1 cellular context compared by ENCODE assay signal in the genomic region with DNA sequence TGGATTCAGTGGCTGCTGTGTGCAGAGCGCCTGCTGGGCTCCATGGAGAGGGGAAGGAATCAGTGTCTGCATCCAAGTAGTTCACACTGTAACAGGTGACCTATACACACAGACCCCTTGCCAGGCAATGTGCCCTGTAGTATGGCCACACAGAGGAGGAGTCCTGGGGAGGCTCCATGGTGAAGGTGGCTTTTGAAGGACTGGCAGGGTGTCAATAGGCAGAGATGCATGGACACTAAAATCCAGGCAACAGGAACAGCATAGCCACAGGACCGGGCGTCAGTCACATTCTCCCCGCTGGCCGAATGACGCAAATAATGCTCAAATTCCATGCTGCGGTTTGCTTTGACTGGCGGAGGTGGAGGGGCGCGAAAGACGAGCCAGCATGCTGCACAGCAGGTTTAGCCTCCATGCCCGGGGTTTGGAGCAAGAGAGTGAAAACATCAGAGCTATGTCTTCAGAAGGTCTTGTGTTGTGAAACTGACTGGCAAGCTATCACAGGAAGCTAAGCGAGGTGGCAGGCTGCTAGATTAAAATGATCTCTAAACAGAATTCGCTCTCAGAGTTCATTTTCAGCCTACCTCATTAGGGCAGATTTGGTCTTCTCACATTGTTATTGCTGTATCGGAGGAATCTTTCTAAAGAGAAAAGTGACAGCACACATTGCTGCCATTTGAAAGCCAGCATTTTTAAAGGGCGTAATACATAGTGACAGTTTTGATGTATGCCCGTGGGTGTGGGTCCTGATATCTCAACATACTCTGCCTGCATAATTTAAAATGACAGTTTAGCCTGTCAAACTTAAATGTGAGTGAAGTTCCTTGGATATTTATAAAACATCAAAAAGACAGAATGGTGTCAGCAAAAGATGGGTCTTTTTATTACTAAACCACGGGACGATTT.
TF ChIP-seq lines count a peak whose summit lies in the region.

No MANE protein-coding gene starts in this region.

TF ChIP-seq in HepG2, 621 proteins besides CTCF, POLR2A, EP300 and RAD21 (continued from another document and continues in another):
- TF ChIP-seq, protein P1, sequence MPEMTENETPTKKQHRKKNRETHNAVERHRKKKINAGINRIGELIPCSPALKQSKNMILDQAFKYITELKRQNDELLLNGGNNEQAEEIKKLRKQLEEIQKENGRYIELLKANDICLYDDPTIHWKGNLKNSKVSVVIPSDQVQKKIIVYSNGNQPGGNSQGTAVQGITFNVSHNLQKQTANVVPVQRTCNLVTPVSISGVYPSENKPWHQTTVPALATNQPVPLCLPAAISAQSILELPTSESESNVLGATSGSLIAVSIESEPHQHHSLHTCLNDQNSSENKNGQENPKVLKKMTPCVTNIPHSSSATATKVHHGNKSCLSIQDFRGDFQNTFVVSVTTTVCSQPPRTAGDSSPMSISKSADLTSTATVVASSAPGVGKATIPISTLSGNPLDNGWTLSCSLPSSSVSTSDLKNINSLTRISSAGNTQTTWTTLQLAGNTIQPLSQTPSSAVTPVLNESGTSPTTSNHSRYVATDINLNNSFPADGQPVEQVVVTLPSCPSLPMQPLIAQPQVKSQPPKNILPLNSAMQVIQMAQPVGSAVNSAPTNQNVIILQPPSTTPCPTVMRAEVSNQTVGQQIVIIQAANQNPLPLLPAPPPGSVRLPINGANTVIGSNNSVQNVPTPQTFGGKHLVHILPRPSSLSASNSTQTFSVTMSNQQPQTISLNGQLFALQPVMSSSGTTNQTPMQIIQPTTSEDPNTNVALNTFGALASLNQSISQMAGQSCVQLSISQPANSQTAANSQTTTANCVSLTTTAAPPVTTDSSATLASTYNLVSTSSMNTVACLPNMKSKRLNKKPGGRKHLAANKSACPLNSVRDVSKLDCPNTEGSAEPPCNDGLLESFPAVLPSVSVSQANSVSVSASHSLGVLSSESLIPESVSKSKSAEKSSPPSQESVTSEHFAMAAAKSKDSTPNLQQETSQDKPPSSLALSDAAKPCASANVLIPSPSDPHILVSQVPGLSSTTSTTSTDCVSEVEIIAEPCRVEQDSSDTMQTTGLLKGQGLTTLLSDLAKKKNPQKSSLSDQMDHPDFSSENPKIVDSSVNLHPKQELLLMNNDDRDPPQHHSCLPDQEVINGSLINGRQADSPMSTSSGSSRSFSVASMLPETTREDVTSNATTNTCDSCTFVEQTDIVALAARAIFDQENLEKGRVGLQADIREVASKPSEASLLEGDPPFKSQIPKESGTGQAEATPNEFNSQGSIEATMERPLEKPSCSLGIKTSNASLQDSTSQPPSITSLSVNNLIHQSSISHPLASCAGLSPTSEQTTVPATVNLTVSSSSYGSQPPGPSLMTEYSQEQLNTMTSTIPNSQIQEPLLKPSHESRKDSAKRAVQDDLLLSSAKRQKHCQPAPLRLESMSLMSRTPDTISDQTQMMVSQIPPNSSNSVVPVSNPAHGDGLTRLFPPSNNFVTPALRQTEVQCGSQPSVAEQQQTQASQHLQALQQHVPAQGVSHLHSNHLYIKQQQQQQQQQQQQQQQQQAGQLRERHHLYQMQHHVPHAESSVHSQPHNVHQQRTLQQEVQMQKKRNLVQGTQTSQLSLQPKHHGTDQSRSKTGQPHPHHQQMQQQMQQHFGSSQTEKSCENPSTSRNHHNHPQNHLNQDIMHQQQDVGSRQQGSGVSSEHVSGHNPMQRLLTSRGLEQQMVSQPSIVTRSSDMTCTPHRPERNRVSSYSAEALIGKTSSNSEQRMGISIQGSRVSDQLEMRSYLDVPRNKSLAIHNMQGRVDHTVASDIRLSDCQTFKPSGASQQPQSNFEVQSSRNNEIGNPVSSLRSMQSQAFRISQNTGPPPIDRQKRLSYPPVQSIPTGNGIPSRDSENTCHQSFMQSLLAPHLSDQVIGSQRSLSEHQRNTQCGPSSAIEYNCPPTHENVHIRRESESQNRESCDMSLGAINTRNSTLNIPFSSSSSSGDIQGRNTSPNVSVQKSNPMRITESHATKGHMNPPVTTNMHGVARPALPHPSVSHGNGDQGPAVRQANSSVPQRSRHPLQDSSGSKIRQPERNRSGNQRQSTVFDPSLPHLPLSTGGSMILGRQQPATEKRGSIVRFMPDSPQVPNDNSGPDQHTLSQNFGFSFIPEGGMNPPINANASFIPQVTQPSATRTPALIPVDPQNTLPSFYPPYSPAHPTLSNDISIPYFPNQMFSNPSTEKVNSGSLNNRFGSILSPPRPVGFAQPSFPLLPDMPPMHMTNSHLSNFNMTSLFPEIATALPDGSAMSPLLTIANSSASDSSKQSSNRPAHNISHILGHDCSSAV (CRISPR knock-in tag; IDR thresholded peaks at IDR 0.05; ENCODE audit: borderline replicate concordance), result no peak
- no peak for TF ChIP-seq CBX1 (IDR thresholded peaks at IDR 0.05; ENCODE audit: low read depth)
- TF ChIP-seq ZBTB20 (CRISPR knock-in tag; IDR thresholded peaks at IDR 0.05; ENCODE audit: borderline replicate concordance, low read depth), result no peak
- TF ChIP-seq, protein P2, sequence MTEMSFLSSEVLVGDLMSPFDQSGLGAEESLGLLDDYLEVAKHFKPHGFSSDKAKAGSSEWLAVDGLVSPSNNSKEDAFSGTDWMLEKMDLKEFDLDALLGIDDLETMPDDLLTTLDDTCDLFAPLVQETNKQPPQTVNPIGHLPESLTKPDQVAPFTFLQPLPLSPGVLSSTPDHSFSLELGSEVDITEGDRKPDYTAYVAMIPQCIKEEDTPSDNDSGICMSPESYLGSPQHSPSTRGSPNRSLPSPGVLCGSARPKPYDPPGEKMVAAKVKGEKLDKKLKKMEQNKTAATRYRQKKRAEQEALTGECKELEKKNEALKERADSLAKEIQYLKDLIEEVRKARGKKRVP (CRISPR knock-in tag; IDR thresholded peaks at IDR 0.05), result peak in 1 of 2 experiments; percentile 87; a peak in 2 of 4 replicates
- TF ChIP-seq ZNF7 (CRISPR knock-in tag; IDR thresholded peaks at IDR 0.05), result no peak
- no peak for TF ChIP-seq ZNF775 (CRISPR knock-in tag; IDR thresholded peaks at IDR 0.05; ENCODE audit: borderline replicate concordance)
- TF ChIP-seq HHEX (CRISPR knock-in tag; IDR thresholded peaks at IDR 0.05), result no peak
- no peak for TF ChIP-seq PAWR (CRISPR knock-in tag; IDR thresholded peaks at IDR 0.05; ENCODE audit: borderline replicate concordance)
- no peak for TF ChIP-seq ZNF343 (CRISPR knock-in tag; IDR thresholded peaks at IDR 0.05)
- TF ChIP-seq, protein P3, sequence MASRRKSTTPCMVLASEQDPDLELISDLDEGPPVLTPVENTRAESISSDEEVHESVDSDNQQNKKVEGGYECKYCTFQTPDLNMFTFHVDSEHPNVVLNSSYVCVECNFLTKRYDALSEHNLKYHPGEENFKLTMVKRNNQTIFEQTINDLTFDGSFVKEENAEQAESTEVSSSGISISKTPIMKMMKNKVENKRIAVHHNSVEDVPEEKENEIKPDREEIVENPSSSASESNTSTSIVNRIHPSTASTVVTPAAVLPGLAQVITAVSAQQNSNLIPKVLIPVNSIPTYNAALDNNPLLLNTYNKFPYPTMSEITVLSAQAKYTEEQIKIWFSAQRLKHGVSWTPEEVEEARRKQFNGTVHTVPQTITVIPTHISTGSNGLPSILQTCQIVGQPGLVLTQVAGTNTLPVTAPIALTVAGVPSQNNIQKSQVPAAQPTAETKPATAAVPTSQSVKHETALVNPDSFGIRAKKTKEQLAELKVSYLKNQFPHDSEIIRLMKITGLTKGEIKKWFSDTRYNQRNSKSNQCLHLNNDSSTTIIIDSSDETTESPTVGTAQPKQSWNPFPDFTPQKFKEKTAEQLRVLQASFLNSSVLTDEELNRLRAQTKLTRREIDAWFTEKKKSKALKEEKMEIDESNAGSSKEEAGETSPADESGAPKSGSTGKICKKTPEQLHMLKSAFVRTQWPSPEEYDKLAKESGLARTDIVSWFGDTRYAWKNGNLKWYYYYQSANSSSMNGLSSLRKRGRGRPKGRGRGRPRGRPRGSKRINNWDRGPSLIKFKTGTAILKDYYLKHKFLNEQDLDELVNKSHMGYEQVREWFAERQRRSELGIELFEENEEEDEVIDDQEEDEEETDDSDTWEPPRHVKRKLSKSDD (CRISPR knock-in tag; IDR thresholded peaks at IDR 0.05; ENCODE audit: low read depth), result peak; percentile 74; the same call in 1 of the 2 replicates
- no peak for TF ChIP-seq ZNF484 (CRISPR knock-in tag; IDR thresholded peaks at IDR 0.05; ENCODE audit: borderline replicate concordance, low read depth)
- no peak for TF ChIP-seq PAF1 (CRISPR knock-in tag; IDR thresholded peaks at IDR 0.05)
- TF ChIP-seq ZNF788 (CRISPR knock-in tag; IDR thresholded peaks at IDR 0.05; ENCODE audit: borderline replicate concordance), result peak; percentile 29; the same call in 1 of the 2 replicates
- TF ChIP-seq, protein P4, sequence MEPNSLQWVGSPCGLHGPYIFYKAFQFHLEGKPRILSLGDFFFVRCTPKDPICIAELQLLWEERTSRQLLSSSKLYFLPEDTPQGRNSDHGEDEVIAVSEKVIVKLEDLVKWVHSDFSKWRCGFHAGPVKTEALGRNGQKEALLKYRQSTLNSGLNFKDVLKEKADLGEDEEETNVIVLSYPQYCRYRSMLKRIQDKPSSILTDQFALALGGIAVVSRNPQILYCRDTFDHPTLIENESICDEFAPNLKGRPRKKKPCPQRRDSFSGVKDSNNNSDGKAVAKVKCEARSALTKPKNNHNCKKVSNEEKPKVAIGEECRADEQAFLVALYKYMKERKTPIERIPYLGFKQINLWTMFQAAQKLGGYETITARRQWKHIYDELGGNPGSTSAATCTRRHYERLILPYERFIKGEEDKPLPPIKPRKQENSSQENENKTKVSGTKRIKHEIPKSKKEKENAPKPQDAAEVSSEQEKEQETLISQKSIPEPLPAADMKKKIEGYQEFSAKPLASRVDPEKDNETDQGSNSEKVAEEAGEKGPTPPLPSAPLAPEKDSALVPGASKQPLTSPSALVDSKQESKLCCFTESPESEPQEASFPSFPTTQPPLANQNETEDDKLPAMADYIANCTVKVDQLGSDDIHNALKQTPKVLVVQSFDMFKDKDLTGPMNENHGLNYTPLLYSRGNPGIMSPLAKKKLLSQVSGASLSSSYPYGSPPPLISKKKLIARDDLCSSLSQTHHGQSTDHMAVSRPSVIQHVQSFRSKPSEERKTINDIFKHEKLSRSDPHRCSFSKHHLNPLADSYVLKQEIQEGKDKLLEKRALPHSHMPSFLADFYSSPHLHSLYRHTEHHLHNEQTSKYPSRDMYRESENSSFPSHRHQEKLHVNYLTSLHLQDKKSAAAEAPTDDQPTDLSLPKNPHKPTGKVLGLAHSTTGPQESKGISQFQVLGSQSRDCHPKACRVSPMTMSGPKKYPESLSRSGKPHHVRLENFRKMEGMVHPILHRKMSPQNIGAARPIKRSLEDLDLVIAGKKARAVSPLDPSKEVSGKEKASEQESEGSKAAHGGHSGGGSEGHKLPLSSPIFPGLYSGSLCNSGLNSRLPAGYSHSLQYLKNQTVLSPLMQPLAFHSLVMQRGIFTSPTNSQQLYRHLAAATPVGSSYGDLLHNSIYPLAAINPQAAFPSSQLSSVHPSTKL (CRISPR knock-in tag; IDR thresholded peaks at IDR 0.05), result peak; percentile 59
- TF ChIP-seq TBX2 (CRISPR knock-in tag; IDR thresholded peaks at IDR 0.05; ENCODE audit: borderline replicate concordance), result 0 out of 2 replicates have a peak, but pooled peaks have one; percentile 29
- TF ChIP-seq ZNF616 (CRISPR knock-in tag; IDR thresholded peaks at IDR 0.05; ENCODE audit: low read depth), result no peak
- peak; percentile 40 for TF ChIP-seq GATAD2A (CRISPR knock-in tag; IDR thresholded peaks at IDR 0.05)
- no peak for TF ChIP-seq BCL6 (CRISPR knock-in tag; IDR thresholded peaks at IDR 0.05)
- TF ChIP-seq RNF2 (conservative IDR thresholded peaks at IDR 0.05; ENCODE audit: low read depth), result peak; percentile 55; the same call in 1 of the 2 replicates
- no peak for TF ChIP-seq JUND (CRISPR knock-in tag; IDR thresholded peaks at IDR 0.05)
- no peak for TF ChIP-seq GATA4 (IDR thresholded peaks at IDR 0.05; ENCODE audit: borderline replicate concordance, low read depth)
- TF ChIP-seq ZKSCAN5 (CRISPR knock-in tag; IDR thresholded peaks at IDR 0.05), result no peak
- TF ChIP-seq AKAP8 (CRISPR knock-in tag; IDR thresholded peaks at IDR 0.05), result 0 out of 2 replicates have a peak, but pooled peaks have one; percentile 23
- TF ChIP-seq, protein P5, sequence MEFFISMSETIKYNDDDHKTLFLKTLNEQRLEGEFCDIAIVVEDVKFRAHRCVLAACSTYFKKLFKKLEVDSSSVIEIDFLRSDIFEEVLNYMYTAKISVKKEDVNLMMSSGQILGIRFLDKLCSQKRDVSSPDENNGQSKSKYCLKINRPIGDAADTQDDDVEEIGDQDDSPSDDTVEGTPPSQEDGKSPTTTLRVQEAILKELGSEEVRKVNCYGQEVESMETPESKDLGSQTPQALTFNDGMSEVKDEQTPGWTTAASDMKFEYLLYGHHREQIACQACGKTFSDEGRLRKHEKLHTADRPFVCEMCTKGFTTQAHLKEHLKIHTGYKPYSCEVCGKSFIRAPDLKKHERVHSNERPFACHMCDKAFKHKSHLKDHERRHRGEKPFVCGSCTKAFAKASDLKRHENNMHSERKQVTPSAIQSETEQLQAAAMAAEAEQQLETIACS (CRISPR knock-in tag; IDR thresholded peaks at IDR 0.05), result no peak
- TF ChIP-seq, protein P6, sequence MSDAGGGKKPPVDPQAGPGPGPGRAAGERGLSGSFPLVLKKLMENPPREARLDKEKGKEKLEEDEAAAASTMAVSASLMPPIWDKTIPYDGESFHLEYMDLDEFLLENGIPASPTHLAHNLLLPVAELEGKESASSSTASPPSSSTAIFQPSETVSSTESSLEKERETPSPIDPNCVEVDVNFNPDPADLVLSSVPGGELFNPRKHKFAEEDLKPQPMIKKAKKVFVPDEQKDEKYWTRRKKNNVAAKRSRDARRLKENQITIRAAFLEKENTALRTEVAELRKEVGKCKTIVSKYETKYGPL (CRISPR knock-in tag; IDR thresholded peaks at IDR 0.05), result no peak
- no peak for TF ChIP-seq TAF15 (IDR thresholded peaks at IDR 0.05; ENCODE audit: low read depth, low read length, poor library complexity, severe bottlenecking)
